11 cellular contexts compared by ENCODE assay signal in genomic region chr7:2444476-2444875, GRCh38. TPM values are rescaled to one million over a fixed set of nuclear protein-coding genes. Genes with fewer than 3 reads are reported as not detected.
DNase-seq lines count a peak whose midpoint lies in the region; ATAC-seq and TF ChIP-seq lines count a peak whose summit lies in the region.
"Had no signal": no experiment of that assay in that cellular context is flagged by ENCODE, and none has a peak within 500 bp of the region (broad histone marks: within the 10 kb centered on the region; RNA-seq: fewer than 3 reads in every experiment).

No MANE protein-coding gene starts in this region.

- TF ChIP-seq POLR2A in lower leg skin (IDR thresholded peaks at IDR 0.05) = no peak

- DNase-seq in amniotic epithelial cell (ENCODE audit: low read depth) = peak; percentile 69
- DNase-seq in globus pallidus (ENCODE audit: low spot score) = peak; percentile 69
- no peak for DNase-seq in sciatic nerve (ENCODE audit: low spot score)
- DNase-seq in activated T-cell treated with anti-CD3 and anti-CD28 coated beads, Interleukin-2, amount 50 U/mL, for 1 hour = no peak
- no peak for DNase-seq in activated naive CD4-positive, alpha-beta T cell treated with Interleukin-2 at 50 U/mL for 16 hours
- no peak for DNase-seq in lower leg skin (ENCODE audit: low spot score in 2 of 2)
- DNase-seq: activated CD4-positive, alpha-beta memory T cell treated with anti-CD3 and anti-CD28 coated beads, Interleukin-2, amount 10 ng/mL, durations not matched to agents 7 days and 5 days; hippocampal formation had no signal

- H3K4me2 ChIP-seq in BLaER1 = no peak overlapping the region

- TF ChIP-seq CTCF in lower leg skin (IDR thresholded peaks at IDR 0.05) = no peak

- peaks cover 12% of the 10 kb centered on the region for H3K36me3 ChIP-seq in BLaER1

- WGBS in lower leg skin, 2 donors = 50 to 54% methylated on average over 3 of the region's 3 CpGs

- no peaks in the 10 kb centered on the region for H3K27me3 ChIP-seq in BLaER1
- H3K27me3 ChIP-seq: body of pancreas had no signal

- peaks cover 40% of the 10 kb centered on the region for H3K4me1 ChIP-seq in BLaER1

- H4K20me1 ChIP-seq in BLaER1 = peaks cover 26% of the 10 kb centered on the region

- no peak overlapping the region for H3K9ac ChIP-seq in BLaER1

- peak overlapping the region; percentile 4; the same call in 1 of the 2 replicates for H3K27ac ChIP-seq in BLaER1
- H3K27ac ChIP-seq: body of pancreas had no signal

- intact Hi-C loops in sciatic nerve (cut with DNase I) (no loop called here), lower leg skin (cut with DNase I; ENCODE audit: low total_unique reads) (no loop called here)

- ATAC-seq in sciatic nerve = peak; percentile 80
- ATAC-seq in esophagus mucosa = no peak
- ATAC-seq: body of pancreas had no signal

- H3K9me3 ChIP-seq in BLaER1 = no peaks in the 10 kb centered on the region
- H3K9me3 ChIP-seq: body of pancreas had no signal

- H3K4me3 ChIP-seq in BLaER1 (no peak overlapping the region), lower leg skin (ENCODE audit: low read depth, poor library complexity, severe bottlenecking) (no peak overlapping the region)
- H3K4me3 ChIP-seq: body of pancreas had no signal

RNA-seq across cellular contexts. Expression of gene GRIFIN, which starts 31.7 kb away (rescaled TPM):
- total RNA-seq in sciatic nerve = not detected
- not detected for total RNA-seq in esophagus mucosa
- not detected for total RNA-seq in lower leg skin
- total RNA-seq: activated CD4-positive, alpha-beta memory T cell treated with anti-CD3 and anti-CD28 coated beads, Interleukin-2, amount 10 ng/mL, durations not matched to agents 7 days and 5 days; body of pancreas had no signal

RNA-seq across cellular contexts. Expression of gene CHST12, which starts 41.1 kb away (rescaled TPM):
- total RNA-seq in sciatic nerve (30.7 TPM), esophagus mucosa (4.1 TPM), lower leg skin (10 to 100 TPM; 23.7 to 34.3 (median 26.8) TPM)

Comparison
In these comparisons a context has a peak if more than half of its experiments do, and no peak if none do; other contexts are left out.
1. DNase-seq: peak in amniotic epithelial cell (single experiment) and globus pallidus (single experiment); none in sciatic nerve (single experiment), activated T-cell treated with anti-CD3 and anti-CD28 coated beads, Interleukin-2, amount 50 U/mL, for 1 hour (single experiment), activated naive CD4-positive, alpha-beta T cell treated with Interleukin-2 at 50 U/mL for 16 hours (single experiment) and lower leg skin (0 of 2).